In genomic region chr14:50658203-50658602, GRCh38 we compare ENCODE assay signal across 11 cellular contexts. TPM values are rescaled to one million over a fixed set of nuclear protein-coding genes. Genes with fewer than 3 reads are reported as not detected.
DNase-seq lines count a peak whose midpoint lies in the region; ATAC-seq and TF ChIP-seq lines count a peak whose summit lies in the region.
"Had no signal": no experiment of that assay in that cellular context is flagged by ENCODE, and none has a peak within 500 bp of the region (broad histone marks: within the 10 kb centered on the region; RNA-seq: fewer than 3 reads in every experiment).

No MANE protein-coding gene starts in this region.

- peak overlapping the region; percentile 32 to 66; a peak in 4 of 5 replicates for H3K4me3 Mint-ChIP-seq in H9
- peak overlapping the region; percentile 59 for H3K4me3 Mint-ChIP-seq in chondrocyte (ENCODE audit: unreplicated experiment)
- H3K4me3 Mint-ChIP-seq in CD8-positive, alpha-beta T cell = no peak overlapping the region
- H3K4me3 Mint-ChIP-seq: activated CD8-positive, alpha-beta T cell treated with anti-CD3 and anti-CD28 coated beads for 36 hours had no signal

- H3T11ph ChIP-seq in H9 (ENCODE audit: low read length) = no peak overlapping the region

- H3K27me3 Mint-ChIP-seq in H9 (ENCODE audit: low read depth) (no peaks in the 10 kb centered on the region), chondrocyte (ENCODE audit: low read depth) (no peaks in the 10 kb centered on the region)
- no peaks in the 10 kb centered on the region for H3K27me3 Mint-ChIP-seq in CD8-positive, alpha-beta T cell (ENCODE audit: low read depth)
- H3K27me3 Mint-ChIP-seq: activated CD8-positive, alpha-beta T cell treated with anti-CD3 and anti-CD28 coated beads for 36 hours had no signal

- H2BK120ac ChIP-seq in H9 (ENCODE audit: low read depth, low read length, poor library complexity, severe bottlenecking) = no peak overlapping the region

- H4K20me1 ChIP-seq in H9 (ENCODE audit: control insufficient read depth, insufficient read depth, insufficient read length) = no peaks in the 10 kb centered on the region

- TF ChIP-seq CTCF in H9 (conservative IDR thresholded peaks at IDR 0.05) = no peak
- TF ChIP-seq CTCF in chondrocyte (IDR thresholded peaks at IDR 0.05) = no peak
- TF ChIP-seq CTCF in CD8-positive, alpha-beta T cell (IDR thresholded peaks at IDR 0.05) = no peak

- peaks cover 15% of the 10 kb centered on the region for H3K36me3 ChIP-seq in iPS-18a (ENCODE audit: control insufficient read depth, low read depth, low read length)
- H3K36me3 ChIP-seq in skeletal muscle tissue (ENCODE audit: control insufficient read depth in 3 of 3, insufficient read depth in 3 of 3, low read length in 3 of 3) = peaks cover 0 to 6% (median 0%) of the 10 kb centered on the region in 3 donors
- no peaks in the 10 kb centered on the region for H3K36me3 ChIP-seq in CD8-positive, alpha-beta T cell (ENCODE audit: insufficient read depth, low read length)

- no peak overlapping the region for H4K91ac ChIP-seq in H9 (ENCODE audit: insufficient read length, low read depth, low read length)

- H3K36me3 Mint-ChIP-seq in H9 (ENCODE audit: insufficient read depth in 1 of 3, low read depth in 3 of 3) (peaks cover 33 to 36% (median 34%) of the 10 kb centered on the region in 3 experiments), chondrocyte (ENCODE audit: low read depth) (peaks cover 18% of the 10 kb centered on the region)
- H3K36me3 Mint-ChIP-seq in CD8-positive, alpha-beta T cell = peaks cover 11% of the 10 kb centered on the region

- H2AFZ ChIP-seq in H9 (ENCODE audit: low read length) = no peak overlapping the region

- no peak overlapping the region for H2BK12ac ChIP-seq in H9 (ENCODE audit: insufficient read length, low read depth, low read length)

- H3K27me3 ChIP-seq in H9 (ENCODE audit: insufficient read depth, low read length) (no peaks in the 10 kb centered on the region), iPS-18a (ENCODE audit: control insufficient read depth, insufficient read depth, low read length) (no peaks in the 10 kb centered on the region), skeletal muscle tissue (ENCODE audit: control insufficient read depth in 3 of 3, insufficient read depth in 3 of 3, low read length in 3 of 3) (no peaks in the 10 kb centered on the region)
- H3K27me3 ChIP-seq in CD8-positive, alpha-beta T cell (ENCODE audit: insufficient read depth, low read length) = no peaks in the 10 kb centered on the region

- no peaks in the 10 kb centered on the region for H3K23me2 ChIP-seq in H9 (ENCODE audit: insufficient read length, low read depth, low read length, poor library complexity, severe bottlenecking)

- intact Hi-C loops in CD8-positive, alpha-beta T cell (cut with DNase I, micrococcal nuclease) = no loop called here

- POLR2A ChIA-PET in CD8-positive, alpha-beta T cell (lab: Charles Lee) = no interaction called here

- H4K8ac ChIP-seq in H9 (replicated peaks; ENCODE audit: insufficient read length, low read depth, low read length) = no peak overlapping the region

- H3K4me2 ChIP-seq in H9 (ENCODE audit: insufficient read depth, insufficient read length, low read length) = no peak overlapping the region

- H3K4me1 Mint-ChIP-seq in H9 (peaks cover 31 to 33% of the 10 kb centered on the region in 2 experiments), chondrocyte (ENCODE audit: low read depth) (peaks cover 63% of the 10 kb centered on the region)
- no peaks in the 10 kb centered on the region for H3K4me1 Mint-ChIP-seq in CD8-positive, alpha-beta T cell (ENCODE audit: low read depth)

- no peak overlapping the region for H3K9ac ChIP-seq in H9 (ENCODE audit: extremely low read depth, insufficient read length, low read length)
- H3K9ac ChIP-seq in iPS-18a (ENCODE audit: low read length) = peak overlapping the region; percentile 15
- H3K9ac ChIP-seq in skeletal muscle tissue (ENCODE audit: low read depth in 1 of 3, low read length in 3 of 3) = no peak overlapping the region

- H3K23ac ChIP-seq in H9 (ENCODE audit: insufficient read length, low read depth, low read length) = no peak overlapping the region

- no peaks in the 10 kb centered on the region for H3K4me1 ChIP-seq in H9 (ENCODE audit: insufficient read depth, low read length)
- H3K4me1 ChIP-seq in iPS-18a (ENCODE audit: control insufficient read depth, low read depth, low read length) = peaks cover 23% of the 10 kb centered on the region
- peaks cover 0 to 10% (median 2%) of the 10 kb centered on the region in 3 donors for H3K4me1 ChIP-seq in skeletal muscle tissue (ENCODE audit: control insufficient read depth in 3 of 3, insufficient read depth in 3 of 3, low read length in 3 of 3)
- H3K4me1 ChIP-seq in CD8-positive, alpha-beta T cell (ENCODE audit: insufficient read depth, low read length) = no peaks in the 10 kb centered on the region

- no peak overlapping the region for H3K4ac ChIP-seq in H9 (ENCODE audit: low read depth, low read length)

- H3K9me3 ChIP-seq in H9 (ENCODE audit: control insufficient read depth, low read depth, low read length) (no peaks in the 10 kb centered on the region), iPS-18a (ENCODE audit: control insufficient read depth, low read depth, low read length) (no peaks in the 10 kb centered on the region), skeletal muscle tissue (ENCODE audit: control insufficient read depth in 3 of 3, low read length in 3 of 3) (no peaks in the 10 kb centered on the region)
- H3K9me3 ChIP-seq in CD8-positive, alpha-beta T cell (ENCODE audit: low read length) = no peaks in the 10 kb centered on the region

- no peak overlapping the region for H3K14ac ChIP-seq in H9 (ENCODE audit: insufficient read depth, low read length)

- peaks cover 9% of the 10 kb centered on the region; the same call in 1 of the 2 replicates for H3K79me2 ChIP-seq in H9 (ENCODE audit: insufficient read depth, low read length)

- CTCF ChIA-PET in CD8-positive, alpha-beta T cell (lab: Charles Lee) = interaction anchor here (0.7 kb wide), 1 partner anchor 267 kb away, joined by 3 read pairs; no protein-coding TSS in a partner anchor

- H3K9me3 Mint-ChIP-seq in H9 (peaks cover 0 to 2% of the 10 kb centered on the region in 2 experiments; a peak in 2 of 5 replicates), chondrocyte (ENCODE audit: low read depth) (peaks cover 8% of the 10 kb centered on the region)
- H3K9me3 Mint-ChIP-seq in CD8-positive, alpha-beta T cell = no peaks in the 10 kb centered on the region
- H3K9me3 Mint-ChIP-seq: activated CD8-positive, alpha-beta T cell treated with anti-CD3 and anti-CD28 coated beads for 36 hours had no signal

- WGBS in H9 (ENCODE audit: extremely low coverage, insufficient read length, low lambda C conversion rate) = no CpG with 5 or more reads among the region's 6 CpGs

- no peak overlapping the region for H2AK5ac ChIP-seq in H9 (ENCODE audit: insufficient read length, low read length)

- H4K5ac ChIP-seq in H9 (ENCODE audit: insufficient read length, low read depth, low read length) = no peak overlapping the region

- H3K56ac ChIP-seq in H9 (ENCODE audit: insufficient read length, low read depth, low read length) = no peak overlapping the region

- H3K18ac ChIP-seq in H9 (ENCODE audit: insufficient read length, low read depth, low read length) = no peak overlapping the region

- H3K27ac ChIP-seq in H9 (ENCODE audit: insufficient read length, low read depth, low read length) (no peak overlapping the region), iPS-18a (ENCODE audit: low read length) (peak overlapping the region; percentile 66), skeletal muscle tissue (ENCODE audit: low read depth, low read length) (peak overlapping the region; percentile 3)
- no peak overlapping the region for H3K27ac ChIP-seq in CD8-positive, alpha-beta T cell (ENCODE audit: low read depth, low read length)

- H2BK5ac ChIP-seq in H9 (ENCODE audit: insufficient read length, low read length) = no peak overlapping the region

- no peak for ATAC-seq in GM21737 (IDR thresholded peaks at IDR 0.05; ENCODE audit: unreplicated experiment)
- ATAC-seq in CD8-positive, alpha-beta T cell = no peak
- ATAC-seq: activated CD8-positive, alpha-beta T cell treated with anti-CD3 and anti-CD28 coated beads for 36 hours had no signal

- peaks cover 8% of the 10 kb centered on the region for H3K79me1 ChIP-seq in H9 (ENCODE audit: insufficient read depth, low read depth, low read length, poor library complexity, severe bottlenecking)

- H2BK20ac ChIP-seq in H9 (ENCODE audit: low read depth, low read length, poor library complexity, severe bottlenecking) = no peak overlapping the region

- H3K4me3 ChIP-seq in iPS-18a (ENCODE audit: low read length) (peak overlapping the region; percentile 40), skeletal muscle tissue (ENCODE audit: low read length in 3 of 3) (peak overlapping the region in 1 of 3 donors; percentile 30)
- no peak overlapping the region for H3K4me3 ChIP-seq in CD8-positive, alpha-beta T cell (ENCODE audit: low read depth, low read length)

- no peak overlapping the region for H2BK15ac ChIP-seq in H9 (ENCODE audit: low read depth, low read length)

- H3K27ac Mint-ChIP-seq in H9 (peak overlapping the region in 2 of 3 experiments; percentile 90 to 99; a peak in 5 of 7 replicates), chondrocyte (ENCODE audit: unreplicated experiment) (peak overlapping the region; percentile 78)
- H3K27ac Mint-ChIP-seq in CD8-positive, alpha-beta T cell = no peak overlapping the region
- H3K27ac Mint-ChIP-seq: activated CD8-positive, alpha-beta T cell treated with anti-CD3 and anti-CD28 coated beads for 36 hours had no signal

- DNase-seq in H9 (no peak), chondrocyte (ENCODE audit: low spot score) (no peak), COR-L47 (lab: John Stamatoyannopoulos, UW) (no peak), cerebellar cortex (ENCODE audit: low spot score) (no peak)
- DNase-seq in CD8-positive, alpha-beta T cell = no peak
- DNase-seq: activated CD8-positive, alpha-beta T cell treated with anti-CD3 and anti-CD28 coated beads for 36 hours; DMS79; Kasumi-1 had no signal

RNA-seq across cellular contexts. Expression of gene SAV1, which starts 9.9 kb away (rescaled TPM):
- total RNA-seq in H9 (2021) (57.3 and 58.5 TPM in 2 replicates), chondrocyte (25.1 to 29.6 TPM (median 28.2 TPM) in 3 replicates), skeletal muscle tissue (16.7 TPM)
- 10 to 100 TPM; 13.1 to 13.4 TPM for total RNA-seq in CD8-positive, alpha-beta T cell

Comparison
In these comparisons a context has a peak if more than half of its experiments do, and no peak if none do; other contexts are left out.
1. H3K27ac ChIP-seq: peak in iPS-18a (single experiment) and skeletal muscle tissue (single experiment); none in H9 (single experiment) and CD8-positive, alpha-beta T cell (single experiment).